ENCODE assay signal across 13 cellular contexts in genomic region chr20:14790771-14791517, GRCh38.
DNase-seq lines count a peak whose midpoint lies in the region; TF ChIP-seq lines count a peak whose summit lies in the region.
"Had no signal": no experiment of that assay in that cellular context is flagged by ENCODE, and none has a peak within 500 bp of the region (broad histone marks: within the 10 kb centered on the region; RNA-seq: fewer than 3 reads in every experiment).

No MANE protein-coding gene starts in this region.

- H3K27me3 ChIP-seq in esophagus muscularis mucosa = no peaks in the 10 kb centered on the region

- no peak for TF ChIP-seq CTCF in esophagus muscularis mucosa (IDR thresholded peaks at IDR 0.05)

- WGBS in esophagus muscularis mucosa = 70% methylated on average over 10 of the region's 10 CpGs

- H3K4me3 ChIP-seq in esophagus muscularis mucosa = no peak overlapping the region
- H3K4me3 ChIP-seq: K562 had no signal

- intact Hi-C loops in esophagus muscularis mucosa (cut with DNase I) = no loop called here

- no peak for TF ChIP-seq EP300 in esophagus muscularis mucosa (IDR thresholded peaks at IDR 0.05)

- DNase-seq in AG20443 (ENCODE audit: low spot score) (peak; percentile 45), NCI-H1092 (lab: John Stamatoyannopoulos, UW) (peak; percentile 64), amniotic epithelial cell (ENCODE audit: low read depth) (peak; percentile 65), kidney tubule cell (ENCODE audit: low spot score) (peak; percentile 23), NCI-H2196 treated with DMSO at 0.1 percent for 48 hours (lab: John Stamatoyannopoulos, UW; ENCODE audit: unreplicated experiment) (no peak), pons (ENCODE audit: low spot score) (no peak), esophagus muscularis mucosa (ENCODE audit: extremely low spot score) (no peak)
- DNase-seq in activated effector memory CD4-positive, alpha-beta T cell treated with Interleukin-2 at 50 U/mL for 16 hours = no peak
- DNase-seq: activated CD4-positive, alpha-beta T cell treated with anti-CD3 and anti-CD28 coated beads, Interleukin-2, amount 50 U/mL, for 4 hours; amniotic stem cell; NCI-H1436; SIG-M5 had no signal

- no peaks in the 10 kb centered on the region for H3K9me3 ChIP-seq in esophagus muscularis mucosa

- no peaks in the 10 kb centered on the region for H3K4me1 ChIP-seq in esophagus muscularis mucosa

- TF ChIP-seq POLR2A in esophagus muscularis mucosa (IDR thresholded peaks at IDR 0.05; ENCODE audit: low read depth) = no peak

- H3K36me3 ChIP-seq in esophagus muscularis mucosa = no peaks in the 10 kb centered on the region

- H3K27ac ChIP-seq in esophagus muscularis mucosa (replicated peaks in 1 of 4) = no peak overlapping the region

Comparison
In these comparisons a context has a peak if more than half of its experiments do, and no peak if none do; other contexts are left out.
1. DNase-seq: peak in AG20443 (single experiment), NCI-H1092 (single experiment), amniotic epithelial cell (single experiment) and kidney tubule cell (single experiment); none in NCI-H2196 treated with DMSO at 0.1 percent for 48 hours (single experiment), pons (single experiment), activated effector memory CD4-positive, alpha-beta T cell treated with Interleukin-2 at 50 U/mL for 16 hours (single experiment) and esophagus muscularis mucosa (single experiment).